In genomic region chr22:31211504-31211861, GRCh38 we compare ENCODE assay signal across 8 cellular contexts. TPM values are rescaled to one million over a fixed set of nuclear protein-coding genes. Genes with fewer than 3 reads are reported as not detected.
DNase-seq lines count a peak whose midpoint lies in the region; ATAC-seq, FAIRE-seq and TF ChIP-seq lines count a peak whose summit lies in the region.

No MANE protein-coding gene starts in this region.

- H4K20me1 ChIP-seq in SK-N-SH (ENCODE audit: insufficient read depth) = no peaks in the 10 kb centered on the region

- ATAC-seq in SK-N-SH treated with all-trans-retinoic acid at 6 μM for 48 hours (no peak), HG02571 (IDR thresholded peaks at IDR 0.05; ENCODE audit: unreplicated experiment) (no peak), GM21723 (IDR thresholded peaks at IDR 0.05; ENCODE audit: unreplicated experiment) (no peak), HG02970 (IDR thresholded peaks at IDR 0.05; ENCODE audit: low FRiP score, unreplicated experiment) (no peak)
- ATAC-seq in activated T-helper 17 cell treated with anti-CD3 and anti-CD28 coated beads, Interleukin-2, amount 50 U/mL, for 72 hours (replicated peaks) = no peak

- CTCF ChIA-PET in SK-N-SH (lab: Yijun Ruan, JAX) = interaction anchor here (0.6 to 9.1 kb wide), 32 partner anchors 11 to 124 kb away, joined by 3 to 151 read pairs (median 8); partner anchors contain the start of genes PIK3IP1, PLA2G3, RNF185 and SELENOM

- H3K4me1 Mint-ChIP-seq in activated T-helper 17 cell treated with anti-CD3 and anti-CD28 coated beads, Interleukin-2, amount 50 U/mL, for 72 hours = peaks cover 35% of the 10 kb centered on the region

- no peak for TF ChIP-seq EP300 in SK-N-SH (IDR thresholded peaks at IDR 0.05; ENCODE audit: borderline replicate concordance in 1 of 2, low read depth in 1 of 2, low read length in 1 of 2)

- peaks cover 33% of the 10 kb centered on the region for H3K36me3 Mint-ChIP-seq in activated T-helper 17 cell treated with anti-CD3 and anti-CD28 coated beads, Interleukin-2, amount 50 U/mL, for 72 hours (ENCODE audit: low read depth)

- H3K4me1 ChIP-seq in SK-N-SH (ENCODE audit: control insufficient read depth in 1 of 2, insufficient read depth in 2 of 2, low read depth in 1 of 2, low read length in 1 of 2) (peaks cover 0 to 11% of the 10 kb centered on the region in 2 experiments; a peak in 2 of 4 replicates), kidney (ENCODE audit: control insufficient read depth in 1 of 2, insufficient read depth in 1 of 2, low read depth in 1 of 2, low read length in 2 of 2) (peaks cover 7 to 14% of the 10 kb centered on the region in 2 donors), subcutaneous abdominal adipose tissue (ENCODE audit: control insufficient read depth in 5 of 5, insufficient read depth in 5 of 5, low read length in 5 of 5) (peaks cover 14 to 37% (median 26%) of the 10 kb centered on the region in 5 donors)

- WGBS in SK-N-SH (ENCODE audit: low lambda C conversion rate) = 80% methylated on average over 7 of the region's 7 CpGs

- peak overlapping the region; percentile 88; the same call in 1 of the 2 replicates for H2AFZ ChIP-seq in SK-N-SH (ENCODE audit: low read depth)

- peaks cover 3% of the 10 kb centered on the region for H3F3A ChIP-seq in SK-N-SH (replicated peaks; ENCODE audit: insufficient read depth)

- H3K4me3 Mint-ChIP-seq in activated T-helper 17 cell treated with anti-CD3 and anti-CD28 coated beads, Interleukin-2, amount 50 U/mL, for 72 hours = peak overlapping the region; percentile 89

- no peak for TF ChIP-seq RAD21 in SK-N-SH (IDR thresholded peaks at IDR 0.05; ENCODE audit: low read length)

- H3K9me2 ChIP-seq in SK-N-SH = no peaks in the 10 kb centered on the region

- DNase-seq in SK-N-SH (no peak), kidney (no peak)

- TF ChIP-seq CTCF in SK-N-SH (IDR thresholded peaks at IDR 0.05) = no peak
- no peak for TF ChIP-seq CTCF in kidney (IDR thresholded peaks at IDR 0.05; ENCODE audit: borderline replicate concordance, extremely low read depth, insufficient read depth)

- peak overlapping the region in 1 of 2 experiments; percentile 17; a peak in 2 of 4 replicates for H3K27ac ChIP-seq in SK-N-SH (ENCODE audit: low read depth in 2 of 2, low read length in 1 of 2)
- H3K27ac ChIP-seq in kidney (ENCODE audit: low read depth in 2 of 2, low read length in 2 of 2) = peak overlapping the region; percentile 49 to 80
- peak overlapping the region; percentile 85 for H3K27ac ChIP-seq in subcutaneous abdominal adipose tissue (ENCODE audit: low read depth, low read length)

- H3K27ac Mint-ChIP-seq in activated T-helper 17 cell treated with anti-CD3 and anti-CD28 coated beads, Interleukin-2, amount 50 U/mL, for 72 hours = peak overlapping the region; percentile 66

- peak overlapping the region; percentile 58 to 84; a peak in 3 of 4 replicates for H3K4me3 ChIP-seq in SK-N-SH (ENCODE audit: low read depth in 2 of 2, low read length in 1 of 2)
- H3K4me3 ChIP-seq in kidney (ENCODE audit: low read length in 2 of 2) = peak overlapping the region; percentile 66 to 86
- peak overlapping the region; percentile 59 to 96 (median 91) for H3K4me3 ChIP-seq in subcutaneous abdominal adipose tissue (ENCODE audit: low read depth in 1 of 5, low read length in 5 of 5)

- no peaks in the 10 kb centered on the region for H3K9me3 Mint-ChIP-seq in activated T-helper 17 cell treated with anti-CD3 and anti-CD28 coated beads, Interleukin-2, amount 50 U/mL, for 72 hours

- H3K27me3 ChIP-seq in SK-N-SH (ENCODE audit: insufficient read depth) = no peaks in the 10 kb centered on the region
- peaks cover 0 to 3% (median 0%) of the 10 kb centered on the region in 5 donors for H3K27me3 ChIP-seq in subcutaneous abdominal adipose tissue (ENCODE audit: control insufficient read depth in 5 of 5, insufficient read depth in 4 of 5, low read length in 5 of 5)

- H3K4me2 ChIP-seq in SK-N-SH = peak overlapping the region; percentile 91

- POLR2A ChIA-PET in SK-N-SH (lab: Yijun Ruan, JAX) = interaction anchor here (1.9 kb wide), 1 partner anchor 15 kb away, joined by 5 read pairs; no protein-coding TSS in a partner anchor

- no peak for FAIRE-seq in kidney (lab: Jason Lieb, UNC)

- peaks cover 42% of the 10 kb centered on the region for H3K79me2 ChIP-seq in SK-N-SH (ENCODE audit: insufficient read depth)

- H3K9me3 ChIP-seq in SK-N-SH (no peaks in the 10 kb centered on the region), kidney (ENCODE audit: control insufficient read depth in 1 of 2, low read length in 2 of 2) (no peaks in the 10 kb centered on the region), subcutaneous abdominal adipose tissue (ENCODE audit: control insufficient read depth in 5 of 5, low read length in 5 of 5) (no peaks in the 10 kb centered on the region)

- H3K9ac ChIP-seq in SK-N-SH (peak overlapping the region; percentile 81; the same call in 1 of the 2 replicates), kidney (ENCODE audit: low read length in 2 of 2) (peak overlapping the region; percentile 28 to 54), subcutaneous abdominal adipose tissue (ENCODE audit: low read length in 5 of 5) (peak overlapping the region; percentile 54 to 73 (median 62))

- H3K27me3 Mint-ChIP-seq in activated T-helper 17 cell treated with anti-CD3 and anti-CD28 coated beads, Interleukin-2, amount 50 U/mL, for 72 hours = no peaks in the 10 kb centered on the region

- intact Hi-C loops in kidney (cut with DNase I) = no loop called here

- peaks cover 0 to 9% of the 10 kb centered on the region in 2 experiments for H3K36me3 ChIP-seq in SK-N-SH (replicated peaks in 1 of 2; ENCODE audit: control insufficient read depth in 1 of 2, insufficient read depth in 2 of 2, low read length in 1 of 2)
- H3K36me3 ChIP-seq in kidney (ENCODE audit: control insufficient read depth in 1 of 2, insufficient read depth in 2 of 2, low read length in 2 of 2) = no peaks in the 10 kb centered on the region
- peaks cover 2 to 8% (median 5%) of the 10 kb centered on the region in 5 donors for H3K36me3 ChIP-seq in subcutaneous abdominal adipose tissue (ENCODE audit: control insufficient read depth in 5 of 5, insufficient read depth in 5 of 5, low read length in 5 of 5)

TF ChIP-seq in SK-N-SH, 30 proteins besides CTCF, POLR2A, EP300 and RAD21 (continues in another document):
- no peak for TF ChIP-seq GABPA (IDR thresholded peaks at IDR 0.05; ENCODE audit: low read depth)
- TF ChIP-seq SIN3A (IDR thresholded peaks at IDR 0.05; ENCODE audit: borderline replicate concordance, low read depth, low read length) = no peak
- TF ChIP-seq MEF2A (IDR thresholded peaks at IDR 0.05; ENCODE audit: borderline replicate concordance, low read depth) = no peak
- TF ChIP-seq NFIC (IDR thresholded peaks at IDR 0.05; ENCODE audit: borderline replicate concordance) = no peak
- TF ChIP-seq POLR2AphosphoS5 (IDR thresholded peaks at IDR 0.05; ENCODE audit: low read depth, low read length) = no peak
- TF ChIP-seq FOXM1 (IDR thresholded peaks at IDR 0.05; ENCODE audit: low read depth) = no peak
- no peak for TF ChIP-seq NRF1 (IDR thresholded peaks at IDR 0.05; ENCODE audit: low read depth, low read length)
- no peak for TF ChIP-seq SMC3 (IDR thresholded peaks at IDR 0.05; ENCODE audit: low read depth, low read length)
- no peak for TF ChIP-seq PBX3 (IDR thresholded peaks at IDR 0.05)
- no peak for TF ChIP-seq MXI1 (IDR thresholded peaks at IDR 0.05; ENCODE audit: low read depth, low read length)

TF ChIP-seq in SK-N-SH treated with all-trans-retinoic acid at 6 μM for 48 hours, 23 proteins besides CTCF, POLR2A, EP300 and RAD21:
- no peak for TF ChIP-seq TCF4 (CRISPR knock-in tag; IDR thresholded peaks at IDR 0.05; ENCODE audit: borderline replicate concordance)

RNA-seq across cellular contexts. Expression of gene LIMK2, which starts 0.6 kb away (rescaled TPM):
- 9.8 and 10.7 TPM in 2 replicates for polyA plus RNA-seq in SK-N-SH (2012; rRNA removed)
- 8.0 and 8.6 TPM in 2 replicates for polyA plus RNA-seq in SK-N-SH (2012; cell fraction: cytosol; rRNA removed)
- polyA plus RNA-seq in SK-N-SH (2012; cell fraction: nucleus; rRNA removed) = 41.7 and 60.0 TPM in 2 replicates
- 10 to 100 TPM; 59.5 to 61.4 TPM for total RNA-seq in activated T-helper 17 cell treated with anti-CD3 and anti-CD28 coated beads, Interleukin-2, amount 50 U/mL, for 72 hours
- total RNA-seq in kidney = 48.2 TPM
- 20.3 TPM for polyA plus RNA-seq in kidney (ENCODE audit: insufficient read depth, low read depth, low replicate concordance)

RNA-seq across cellular contexts. Expression of gene RNF185, which starts 51.5 kb away (rescaled TPM):
- 21.7 and 32.1 TPM in 2 replicates for polyA plus RNA-seq in SK-N-SH (2012; rRNA removed)
- polyA plus RNA-seq in SK-N-SH (2012; cell fraction: cytosol; rRNA removed) = 18.4 and 24.3 TPM in 2 replicates
- polyA plus RNA-seq in SK-N-SH (2012; cell fraction: nucleus; rRNA removed) = 22.4 and 31.8 TPM in 2 replicates
- total RNA-seq in activated T-helper 17 cell treated with anti-CD3 and anti-CD28 coated beads, Interleukin-2, amount 50 U/mL, for 72 hours = 10 to 100 TPM; 19.3 to 24.6 TPM
- total RNA-seq in kidney = 36.7 TPM
- 50.8 TPM for polyA plus RNA-seq in kidney (ENCODE audit: insufficient read depth, low read depth, low replicate concordance)
